25 cellular contexts compared by ENCODE assay signal in the genomic region with DNA sequence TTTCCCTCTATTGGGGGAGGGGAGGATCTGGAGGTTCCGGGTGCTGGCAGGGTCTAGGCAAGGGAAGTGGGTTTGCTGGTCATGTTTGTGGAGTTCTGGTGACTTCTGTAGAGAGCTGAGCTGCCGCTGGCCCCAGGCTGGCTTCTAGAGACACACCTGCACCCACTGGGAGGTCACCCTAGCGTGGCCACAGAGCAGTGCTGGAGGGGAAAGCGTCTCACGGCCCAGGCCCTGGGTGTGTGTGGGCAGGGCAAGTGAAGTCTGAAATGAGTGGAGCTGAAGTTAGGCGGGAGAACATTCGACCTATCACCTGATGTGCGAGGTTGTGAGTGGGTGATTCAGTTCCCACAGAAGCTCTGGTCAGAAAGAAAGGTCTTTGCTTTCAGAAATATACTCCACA. TPM values are rescaled to one million over a fixed set of nuclear protein-coding genes. Genes with fewer than 3 reads are reported as not detected.
DNase-seq lines count a peak whose midpoint lies in the region; ATAC-seq and TF ChIP-seq lines count a peak whose summit lies in the region.
"Had no signal": no experiment of that assay in that cellular context is flagged by ENCODE, and none has a peak within 500 bp of the region (broad histone marks: within the 10 kb centered on the region; RNA-seq: fewer than 3 reads in every experiment).

No MANE protein-coding gene starts in this region.

- peak; percentile 8 for DNase-seq in natural killer cell treated with Interleukin-12 subunit alpha and Interleukin-12 subunit beta and Interleukin-15 and Interleukin-18, amount 100 ng/mL, for 72 hours (ENCODE audit: low spot score)
- DNase-seq in natural killer cell (no peak), left colon (peak in 1 of 2 donors; percentile 7), posterior vena cava (ENCODE audit: low spot score) (no peak), left cardiac atrium (no peak), mucosa of gallbladder (ENCODE audit: low spot score) (no peak)
- DNase-seq: activated naive CD4-positive, alpha-beta T cell treated with anti-CD3 and anti-CD28 coated beads for 36 hours; activated T-cell treated with anti-CD3 and anti-CD28 coated beads, Interleukin-2, amount 50 U/mL, for 72 hours; DMS53; gastrocnemius medialis; GF-D8; GM23248; hippocampal formation; immature natural killer cell; Karpas-422; MV-4-11; NCI-H146; NCI-H524; SJCRH30; stimulated activated CD4-positive, alpha-beta T cell treated with anti-CD3 and anti-CD28 coated beads, Interleukin-15, amount 100 ng/mL, for 24 hours; upper lobe of left lung had no signal

- no peak overlapping the region for H3K4me3 Mint-ChIP-seq in natural killer cell treated with Interleukin-12 subunit alpha and Interleukin-12 subunit beta and Interleukin-15 and Interleukin-18, amount 100 ng/mL, for 72 hours
- no peak overlapping the region for H3K4me3 Mint-ChIP-seq in natural killer cell
- H3K4me3 Mint-ChIP-seq: activated naive CD4-positive, alpha-beta T cell treated with anti-CD3 and anti-CD28 coated beads for 36 hours; activated T-cell treated with anti-CD3 and anti-CD28 coated beads, Interleukin-2, amount 50 U/mL, for 72 hours; immature natural killer cell; neural crest cell had no signal

- peak in 1 of 2 donors; percentile 44 for ATAC-seq in natural killer cell treated with Interleukin-12 subunit alpha and Interleukin-12 subunit beta and Interleukin-15 and Interleukin-18, amount 100 ng/mL, for 72 hours
- ATAC-seq in natural killer cell (no peak), HG02852 (IDR thresholded peaks at IDR 0.05; ENCODE audit: unreplicated experiment) (peak; percentile 73), left colon (peak; percentile 78), HG03095 (IDR thresholded peaks at IDR 0.05; ENCODE audit: unreplicated experiment) (no peak), left cardiac atrium (no peak)
- ATAC-seq: A549, gastrocnemius medialis had no signal

- peaks cover 14 to 20% of the 10 kb centered on the region in 2 donors for H3K27me3 Mint-ChIP-seq in natural killer cell treated with Interleukin-12 subunit alpha and Interleukin-12 subunit beta and Interleukin-15 and Interleukin-18, amount 100 ng/mL, for 72 hours
- H3K27me3 Mint-ChIP-seq in natural killer cell (ENCODE audit: low read depth in 2 of 2), result peaks cover 0 to 4% of the 10 kb centered on the region in 2 donors

- no peaks in the 10 kb centered on the region for H3K4me1 Mint-ChIP-seq in natural killer cell treated with Interleukin-12 subunit alpha and Interleukin-12 subunit beta and Interleukin-15 and Interleukin-18, amount 100 ng/mL, for 72 hours (ENCODE audit: low read depth in 2 of 2)
- no peaks in the 10 kb centered on the region for H3K4me1 Mint-ChIP-seq in natural killer cell
- H3K4me1 Mint-ChIP-seq: immature natural killer cell had no signal

- intact Hi-C loops in natural killer cell (cut with micrococcal nuclease), result no loop called here
- intact Hi-C loops in left colon (cut with DNase I, micrococcal nuclease), result no loop called here
- intact Hi-C loops in posterior vena cava (cut with DNase I), result no loop called here
- intact Hi-C loops in left cardiac atrium (cut with DNase I), result no loop called here

- TF ChIP-seq CTCF in natural killer cell (IDR thresholded peaks at IDR 0.05), result no peak

- H3K27ac Mint-ChIP-seq in natural killer cell treated with Interleukin-12 subunit alpha and Interleukin-12 subunit beta and Interleukin-15 and Interleukin-18, amount 100 ng/mL, for 72 hours, result no peak overlapping the region
- no peak overlapping the region for H3K27ac Mint-ChIP-seq in natural killer cell
- H3K27ac Mint-ChIP-seq: activated naive CD4-positive, alpha-beta T cell treated with anti-CD3 and anti-CD28 coated beads for 36 hours; activated T-cell treated with anti-CD3 and anti-CD28 coated beads, Interleukin-2, amount 50 U/mL, for 72 hours; immature natural killer cell had no signal

- H3K9me3 Mint-ChIP-seq in natural killer cell treated with Interleukin-12 subunit alpha and Interleukin-12 subunit beta and Interleukin-15 and Interleukin-18, amount 100 ng/mL, for 72 hours, result peaks cover 2% of the 10 kb centered on the region
- no peaks in the 10 kb centered on the region for H3K9me3 Mint-ChIP-seq in natural killer cell
- H3K9me3 Mint-ChIP-seq: immature natural killer cell had no signal

- no peaks in the 10 kb centered on the region for H3K36me3 Mint-ChIP-seq in natural killer cell treated with Interleukin-12 subunit alpha and Interleukin-12 subunit beta and Interleukin-15 and Interleukin-18, amount 100 ng/mL, for 72 hours
- no peaks in the 10 kb centered on the region for H3K36me3 Mint-ChIP-seq in natural killer cell
- H3K36me3 Mint-ChIP-seq: immature natural killer cell had no signal

RNA-seq across cellular contexts. Expression of a gene that starts 27.9 kb away (rescaled TPM):
- total RNA-seq in natural killer cell treated with Interleukin-12 subunit alpha and Interleukin-12 subunit beta and Interleukin-15 and Interleukin-18, amount 100 ng/mL, for 72 hours, result under 1 TPM in 1 of 2 donors, not detected in 1; 0.89 TPM
- total RNA-seq in natural killer cell (under 1 TPM; 0.23 to 0.42 (median 0.40) TPM), left colon (under 1 TPM; 0.22 to 0.70 TPM), posterior vena cava (1 to 10 TPM in 1 of 2 donors, under 1 TPM in 1; 0.76 to 1.4 TPM), left cardiac atrium (under 1 TPM in 1 of 2 donors, not detected in 1; 0.18 TPM), mucosa of gallbladder (0.40 TPM)
- total RNA-seq: GM23248 had no signal

Comparison
In these comparisons a context has a peak if more than half of its experiments do, and no peak if none do; other contexts are left out.
1. ATAC-seq: peak in HG02852 (single experiment) and left colon (single experiment); none in natural killer cell (0 of 3), HG03095 (single experiment) and left cardiac atrium (0 of 2).